Comparison of ENCODE assay signal across 8 cellular contexts in genomic region chr2:27086090-27086721, GRCh38. TPM values are rescaled to one million over a fixed set of nuclear protein-coding genes. Genes with fewer than 3 reads are reported as not detected.
DNase-seq lines count a peak whose midpoint lies in the region; ATAC-seq, FAIRE-seq and TF ChIP-seq lines count a peak whose summit lies in the region.

No MANE protein-coding gene starts in this region.

- no peaks in the 10 kb centered on the region for H3K36me3 Mint-ChIP-seq in immature natural killer cell

- H3K27me3 ChIP-seq in bronchial epithelial cell (ENCODE audit: control insufficient read depth, insufficient read depth, low read length), result no peaks in the 10 kb centered on the region

- ATAC-seq in GM18907 (IDR thresholded peaks at IDR 0.05; ENCODE audit: unreplicated experiment), result peak; percentile 78
- ATAC-seq in HG03135 (IDR thresholded peaks at IDR 0.05; ENCODE audit: unreplicated experiment), result peak; percentile 74

- no peak for FAIRE-seq in bronchial epithelial cell (lab: Jason Lieb, UNC)

- peak overlapping the region; percentile 82 to 88 (median 84) for H3K4me3 Mint-ChIP-seq in immature natural killer cell

- no peaks in the 10 kb centered on the region for H3K9me3 Mint-ChIP-seq in immature natural killer cell

- no peaks in the 10 kb centered on the region for H3K36me3 ChIP-seq in bronchial epithelial cell (ENCODE audit: control insufficient read depth, insufficient read depth, low read length)

- TF ChIP-seq CTCF in WI38 (IDR thresholded peaks at IDR 0.05; ENCODE audit: low read depth, low read length) (peak; percentile 49), bronchial epithelial cell (IDR thresholded peaks at IDR 0.05; ENCODE audit: insufficient read depth, low read length, severe bottlenecking) (peak; percentile 88)

- H3K4me3 ChIP-seq in WI38 (ENCODE audit: low read depth, low read length), result peak overlapping the region; percentile 51
- peak overlapping the region; percentile 64 for H3K4me3 ChIP-seq in bronchial epithelial cell (ENCODE audit: low read depth, low read length)

- H3K27ac Mint-ChIP-seq in immature natural killer cell, result peak overlapping the region in 4 of 6 donors; percentile 73 to 85 (median 78)

- peaks cover 4 to 5% (median 4%) of the 10 kb centered on the region in 3 donors for H3K27me3 Mint-ChIP-seq in immature natural killer cell (ENCODE audit: low read depth in 3 of 3)

- peaks cover 21 to 30% of the 10 kb centered on the region in 2 donors for H3K4me1 Mint-ChIP-seq in immature natural killer cell

- DNase-seq in AG08396 (ENCODE audit: low spot score) (peak; percentile 98), NCI-H2196 (lab: John Stamatoyannopoulos, UW; ENCODE audit: unreplicated experiment) (peak; percentile 95), bronchial epithelial cell (ENCODE audit: low read depth) (peak; percentile 80), immature natural killer cell (peak; percentile 98 to 99 (median 98)), smooth muscle cell of the brain vasculature (ENCODE audit: low read depth, low spot score) (peak; percentile 83)

RNA-seq across cellular contexts. Expression of gene KHK, which starts 0.4 kb away (rescaled TPM):
- 0.53 and 0.77 TPM in 2 replicates for total RNA-seq in bronchial epithelial cell
- 1 to 10 TPM; 7.0 to 9.5 (median 8.4) TPM for polyA plus RNA-seq in immature natural killer cell

RNA-seq across cellular contexts. Expression of gene EMILIN1, which starts 7.8 kb away (rescaled TPM):
- under 0.01 and 1.6 TPM in 2 replicates for total RNA-seq in bronchial epithelial cell
- 1 to 10 TPM in 1 of 3 donors, under 1 TPM in 2; 0.80 to 1.3 (median 0.92) TPM for polyA plus RNA-seq in immature natural killer cell

RNA-seq across cellular contexts. Expression of gene OST4, which starts 14.8 kb away (rescaled TPM):
- 226 and 277 TPM in 2 replicates for total RNA-seq in bronchial epithelial cell
- 100 to 1,000 TPM; 677 to 899 (median 681) TPM for polyA plus RNA-seq in immature natural killer cell

RNA-seq across cellular contexts. Expression of gene CGREF1, which starts 32.7 kb away (rescaled TPM):
- 0.26 and 0.53 TPM in 2 replicates for total RNA-seq in bronchial epithelial cell
- polyA plus RNA-seq in immature natural killer cell, result not detected

RNA-seq across cellular contexts. Expression of gene AGBL5, which starts 34.7 kb away (rescaled TPM):
- total RNA-seq in bronchial epithelial cell, result 9.2 and 16.5 TPM in 2 replicates
- polyA plus RNA-seq in immature natural killer cell, result 10 to 100 TPM in 1 of 3 donors, 1 to 10 TPM in 2; 7.7 to 10.2 (median 8.9) TPM

Comparison
In these comparisons a context has a peak if more than half of its experiments do, and no peak if none do; other contexts are left out.
1. Peak in every context shown above with its lines: DNase-seq, ATAC-seq and H3K4me3 ChIP-seq.